Comparison of ENCODE assay signal across 1 cellular context in genomic region chr3:171939578-171939977, GRCh38.
TF ChIP-seq lines count a peak whose summit lies in the region.

No MANE protein-coding gene starts in this region.

TF ChIP-seq in GM23338, 12 proteins besides CTCF, POLR2A, EP300 and RAD21 (continued from another document):
- TF ChIP-seq, protein P1, sequence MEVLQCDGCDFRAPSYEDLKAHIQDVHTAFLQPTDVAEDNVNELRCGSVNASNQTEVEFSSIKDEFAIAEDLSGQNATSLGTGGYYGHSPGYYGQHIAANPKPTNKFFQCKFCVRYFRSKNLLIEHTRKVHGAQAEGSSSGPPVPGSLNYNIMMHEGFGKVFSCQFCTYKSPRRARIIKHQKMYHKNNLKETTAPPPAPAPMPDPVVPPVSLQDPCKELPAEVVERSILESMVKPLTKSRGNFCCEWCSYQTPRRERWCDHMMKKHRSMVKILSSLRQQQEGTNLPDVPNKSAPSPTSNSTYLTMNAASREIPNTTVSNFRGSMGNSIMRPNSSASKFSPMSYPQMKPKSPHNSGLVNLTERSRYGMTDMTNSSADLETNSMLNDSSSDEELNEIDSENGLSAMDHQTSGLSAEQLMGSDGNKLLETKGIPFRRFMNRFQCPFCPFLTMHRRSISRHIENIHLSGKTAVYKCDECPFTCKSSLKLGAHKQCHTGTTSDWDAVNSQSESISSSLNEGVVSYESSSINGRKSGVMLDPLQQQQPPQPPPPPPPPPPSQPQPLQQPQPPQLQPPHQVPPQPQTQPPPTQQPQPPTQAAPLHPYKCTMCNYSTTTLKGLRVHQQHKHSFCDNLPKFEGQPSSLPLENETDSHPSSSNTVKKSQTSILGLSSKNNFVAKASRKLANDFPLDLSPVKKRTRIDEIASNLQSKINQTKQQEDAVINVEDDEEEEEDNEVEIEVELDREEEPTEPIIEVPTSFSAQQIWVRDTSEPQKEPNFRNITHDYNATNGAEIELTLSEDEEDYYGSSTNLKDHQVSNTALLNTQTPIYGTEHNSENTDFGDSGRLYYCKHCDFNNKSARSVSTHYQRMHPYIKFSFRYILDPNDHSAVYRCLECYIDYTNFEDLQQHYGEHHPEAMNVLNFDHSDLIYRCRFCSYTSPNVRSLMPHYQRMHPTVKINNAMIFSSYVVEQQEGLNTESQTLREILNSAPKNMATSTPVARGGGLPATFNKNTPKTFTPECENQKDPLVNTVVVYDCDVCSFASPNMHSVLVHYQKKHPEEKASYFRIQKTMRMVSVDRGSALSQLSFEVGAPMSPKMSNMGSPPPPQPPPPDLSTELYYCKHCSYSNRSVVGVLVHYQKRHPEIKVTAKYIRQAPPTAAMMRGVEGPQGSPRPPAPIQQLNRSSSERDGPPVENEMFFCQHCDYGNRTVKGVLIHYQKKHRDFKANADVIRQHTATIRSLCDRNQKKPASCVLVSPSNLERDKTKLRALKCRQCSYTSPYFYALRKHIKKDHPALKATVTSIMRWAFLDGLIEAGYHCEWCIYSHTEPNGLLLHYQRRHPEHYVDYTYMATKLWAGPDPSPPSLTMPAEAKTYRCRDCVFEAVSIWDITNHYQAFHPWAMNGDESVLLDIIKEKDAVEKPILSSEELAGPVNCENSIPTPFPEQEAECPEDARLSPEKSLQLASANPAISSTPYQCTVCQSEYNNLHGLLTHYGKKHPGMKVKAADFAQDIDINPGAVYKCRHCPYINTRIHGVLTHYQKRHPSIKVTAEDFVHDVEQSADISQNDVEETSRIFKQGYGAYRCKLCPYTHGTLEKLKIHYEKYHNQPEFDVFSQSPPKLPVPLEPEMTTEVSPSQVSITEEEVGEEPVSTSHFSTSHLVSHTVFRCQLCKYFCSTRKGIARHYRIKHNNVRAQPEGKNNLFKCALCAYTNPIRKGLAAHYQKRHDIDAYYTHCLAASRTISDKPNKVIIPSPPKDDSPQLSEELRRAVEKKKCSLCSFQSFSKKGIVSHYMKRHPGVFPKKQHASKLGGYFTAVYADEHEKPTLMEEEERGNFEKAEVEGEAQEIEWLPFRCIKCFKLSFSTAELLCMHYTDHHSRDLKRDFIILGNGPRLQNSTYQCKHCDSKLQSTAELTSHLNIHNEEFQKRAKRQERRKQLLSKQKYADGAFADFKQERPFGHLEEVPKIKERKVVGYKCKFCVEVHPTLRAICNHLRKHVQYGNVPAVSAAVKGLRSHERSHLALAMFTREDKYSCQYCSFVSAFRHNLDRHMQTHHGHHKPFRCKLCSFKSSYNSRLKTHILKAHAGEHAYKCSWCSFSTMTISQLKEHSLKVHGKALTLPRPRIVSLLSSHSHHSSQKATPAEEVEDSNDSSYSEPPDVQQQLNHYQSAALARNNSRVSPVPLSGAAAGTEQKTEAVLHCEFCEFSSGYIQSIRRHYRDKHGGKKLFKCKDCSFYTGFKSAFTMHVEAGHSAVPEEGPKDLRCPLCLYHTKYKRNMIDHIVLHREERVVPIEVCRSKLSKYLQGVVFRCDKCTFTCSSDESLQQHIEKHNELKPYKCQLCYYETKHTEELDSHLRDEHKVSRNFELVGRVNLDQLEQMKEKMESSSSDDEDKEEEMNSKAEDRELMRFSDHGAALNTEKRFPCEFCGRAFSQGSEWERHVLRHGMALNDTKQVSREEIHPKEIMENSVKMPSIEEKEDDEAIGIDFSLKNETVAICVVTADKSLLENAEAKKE (CRISPR knock-in tag; IDR thresholded peaks at IDR 0.05) = no peak
- TF ChIP-seq ETS1 (IDR thresholded peaks at IDR 0.05) = no peak
- no peak for TF ChIP-seq STAT1 (IDR thresholded peaks at IDR 0.05; ENCODE audit: unreplicated experiment)
- no peak for TF ChIP-seq JUNB (IDR thresholded peaks at IDR 0.05; ENCODE audit: unreplicated experiment)
- no peak for TF ChIP-seq NANOG (IDR thresholded peaks at IDR 0.05; ENCODE audit: borderline replicate concordance)
- no peak for TF ChIP-seq ZNF331 (CRISPR knock-in tag; IDR thresholded peaks at IDR 0.05; ENCODE audit: low read depth)
TF ChIP-seq in GM23338: peak in this region for 0.
